29 cellular contexts compared by ENCODE assay signal in the genomic region with DNA sequence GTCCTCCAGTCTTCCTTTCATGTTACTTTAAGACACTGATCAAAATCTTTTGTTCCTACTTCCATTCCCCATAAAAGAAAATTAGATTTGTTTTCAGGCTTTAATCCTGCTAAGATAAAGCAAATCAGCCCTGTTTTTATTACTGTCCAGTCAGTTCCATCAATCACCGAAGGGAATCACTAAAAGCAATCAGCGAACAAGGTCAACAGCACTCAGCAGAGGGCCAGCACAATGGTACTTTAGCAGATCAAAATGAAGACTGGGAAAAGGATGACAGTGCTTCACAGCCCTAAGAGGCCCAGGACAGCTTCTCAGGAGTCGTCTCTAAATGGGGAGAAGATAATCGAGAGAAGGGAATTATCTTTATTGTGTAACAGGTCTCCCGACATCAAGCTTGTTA.
"Had no signal": no experiment of that assay in that cellular context is flagged by ENCODE, and none has a peak within 500 bp of the region (broad histone marks: within the 10 kb centered on the region; RNA-seq: fewer than 3 reads in every experiment).

No MANE protein-coding gene starts in this region.

- H3K9me3 ChIP-seq: body of pancreas, SJCRH30 had no signal

- H3K4me3 Mint-ChIP-seq: activated CD4-positive, alpha-beta T cell treated with anti-CD3 and anti-CD28 coated beads, Interleukin-2, amount 10 ng/mL, durations not matched to agents 24 days and 14 days; activated CD8-positive, alpha-beta T cell treated with anti-CD3 and anti-CD28 coated beads, Interleukin-2, amount 10 ng/mL, durations not matched to agents 7 days and 5 days; activated naive CD4-positive, alpha-beta T cell treated with anti-CD3 and anti-CD28 coated beads, Interleukin-2, amount 50 U/mL, for 24 hours; activated naive CD8-positive, alpha-beta T cell treated with anti-CD3 and anti-CD28 coated beads, Interleukin-2, amount 10 ng/mL, durations not matched to agents 7 days and 5 days; activated T-cell treated with anti-CD3 and anti-CD28 coated beads, Interleukin-2, amount 50 U/mL, for 24 hours had no signal

- ATAC-seq: activated CD8-positive, alpha-beta T cell treated with anti-CD3 and anti-CD28 coated beads, Interleukin-2, amount 10 ng/mL, durations not matched to agents 7 days and 5 days; body of pancreas; Panc1 had no signal

- H3K4me3 ChIP-seq: body of pancreas, breast epithelium, SJCRH30 had no signal

- H3K4me1 ChIP-seq: body of pancreas, breast epithelium, SJCRH30 had no signal

- DNase-seq: activated CD4-positive, alpha-beta T cell treated with anti-CD3 and anti-CD28 coated beads, Interleukin-2, amount 10 ng/mL, durations not matched to agents 24 days and 14 days; activated CD4-positive, alpha-beta T cell treated with anti-CD3 and anti-CD28 coated beads, Interleukin-2, amount 50 U/mL, for 48 hours; activated CD8-positive, alpha-beta T cell treated with anti-CD3 and anti-CD28 coated beads, Interleukin-2, amount 10 ng/mL, durations not matched to agents 7 days and 5 days; activated gamma-delta T cell; activated naive CD4-positive, alpha-beta T cell treated with Interleukin-2 at 50 U/mL for 16 hours; activated naive CD8-positive, alpha-beta T cell treated with anti-CD3 and anti-CD28 coated beads, Interleukin-2, amount 10 ng/mL, durations not matched to agents 7 days and 5 days; activated T-cell treated with anti-CD3 and anti-CD28 coated beads, Interleukin-2, amount 50 U/mL, for 24 hours; amygdala; body of pancreas; Karpas-422; KBM-7; NCI-H1105; NCI-H1417 treated with DMSO at 0.1 percent for 48 hours; NCI-H187 treated with DMSO at 0.1 percent for 48 hours; NCI-H2081; NCI-H446; NCI-H510A treated with DMSO at 0.1 percent for 48 hours; NCI-H526 treated with DMSO at 0.1 percent for 48 hours; SHP77; SJCRH30; SW 1271; T-helper 1 cell; T-helper 2 cell; T-helper 9 cell had no signal

- H3K4me1 Mint-ChIP-seq: activated CD4-positive, alpha-beta T cell treated with anti-CD3 and anti-CD28 coated beads, Interleukin-2, amount 10 ng/mL, durations not matched to agents 24 days and 14 days; activated naive CD8-positive, alpha-beta T cell treated with anti-CD3 and anti-CD28 coated beads, Interleukin-2, amount 10 ng/mL, durations not matched to agents 7 days and 5 days had no signal

- H3K36me3 ChIP-seq: breast epithelium, SJCRH30 had no signal

- H3K27ac Mint-ChIP-seq: activated CD4-positive, alpha-beta T cell treated with anti-CD3 and anti-CD28 coated beads, Interleukin-2, amount 10 ng/mL, durations not matched to agents 24 days and 14 days; activated CD8-positive, alpha-beta T cell treated with anti-CD3 and anti-CD28 coated beads, Interleukin-2, amount 10 ng/mL, durations not matched to agents 7 days and 5 days; activated naive CD4-positive, alpha-beta T cell treated with anti-CD3 and anti-CD28 coated beads, Interleukin-2, amount 50 U/mL, for 24 hours; activated naive CD8-positive, alpha-beta T cell treated with anti-CD3 and anti-CD28 coated beads, Interleukin-2, amount 10 ng/mL, durations not matched to agents 7 days and 5 days; activated T-cell treated with anti-CD3 and anti-CD28 coated beads, Interleukin-2, amount 50 U/mL, for 24 hours; activated T-helper 2 cell treated with anti-CD3 and anti-CD28 coated beads, Interferon-gamma antibody, Interleukin-2, Interleukin-4, amounts not matched to agents 10 μg/mL and 5 μg/mL and 100 μg/mL, durations not matched to agents 14 hours and 24 hours and 36 hours had no signal

- H3K27ac ChIP-seq: body of pancreas, breast epithelium, SJCRH30, VCaP had no signal

- H3K27me3 ChIP-seq: body of pancreas, breast epithelium, SJCRH30 had no signal

- H3K27me3 Mint-ChIP-seq: activated CD4-positive, alpha-beta T cell treated with anti-CD3 and anti-CD28 coated beads, Interleukin-2, amount 10 ng/mL, durations not matched to agents 24 days and 14 days; activated naive CD4-positive, alpha-beta T cell treated with anti-CD3 and anti-CD28 coated beads, Interleukin-2, amount 50 U/mL, for 24 hours; activated naive CD8-positive, alpha-beta T cell treated with anti-CD3 and anti-CD28 coated beads, Interleukin-2, amount 10 ng/mL, durations not matched to agents 7 days and 5 days; activated T-cell treated with anti-CD3 and anti-CD28 coated beads, Interleukin-2, amount 50 U/mL, for 24 hours had no signal
